Comparison of ENCODE assay signal across 14 cellular contexts in the genomic region with DNA sequence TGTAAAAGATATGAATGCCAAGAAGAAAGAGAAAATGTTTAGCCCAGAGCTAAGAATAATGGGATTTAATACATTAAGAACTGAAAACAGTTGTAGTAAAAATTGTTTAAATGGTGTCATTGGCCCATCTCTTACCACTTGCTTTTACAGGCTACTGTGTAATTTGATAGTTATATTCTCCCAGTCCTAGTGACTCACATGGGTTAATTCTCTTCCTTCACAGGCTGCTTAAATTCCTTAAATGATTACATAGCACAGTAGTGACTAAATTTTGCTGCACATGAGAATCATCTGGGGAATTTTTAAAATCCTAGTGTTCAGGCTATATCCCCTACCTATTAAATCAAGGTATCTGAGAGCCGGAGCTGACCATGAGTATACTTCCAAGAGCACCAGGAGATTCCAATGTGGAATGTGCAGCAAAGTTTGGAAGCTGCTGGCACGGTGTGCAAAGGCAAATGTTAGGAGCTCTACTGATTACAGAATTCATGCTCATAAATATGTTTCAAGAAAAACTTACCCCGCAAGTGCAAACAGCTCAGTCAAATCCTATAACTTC. TPM values are rescaled to one million over a fixed set of nuclear protein-coding genes. Genes with fewer than 3 reads are reported as not detected.
A peak's percentile ranks its signal among the peaks of the same experiment; 100 is the strongest.
DNase-seq lines count a peak whose midpoint lies in the region; ATAC-seq and TF ChIP-seq lines count a peak whose summit lies in the region.
"Had no signal": no experiment of that assay in that cellular context is flagged by ENCODE, and none has a peak within 500 bp of the region (broad histone marks: within the 10 kb centered on the region; RNA-seq: fewer than 3 reads in every experiment).

No MANE protein-coding gene starts in this region.

- no peaks in the 10 kb centered on the region for H3K27me3 ChIP-seq in breast epithelium
- H3K27me3 ChIP-seq in CD4-positive, alpha-beta T cell (ENCODE audit: control insufficient read depth, insufficient read depth, low read length), result no peaks in the 10 kb centered on the region
- H3K27me3 ChIP-seq: right lobe of liver had no signal

- H3K36me3 ChIP-seq in breast epithelium, result no peaks in the 10 kb centered on the region
- H3K36me3 ChIP-seq: right lobe of liver had no signal

- ATAC-seq in SK-N-SH treated with all-trans-retinoic acid at 6 μM for 48 hours, result peak; percentile 95
- ATAC-seq in CD4-positive, alpha-beta T cell (ENCODE audit: poor library complexity), result no peak
- ATAC-seq in effector memory CD8-positive, alpha-beta T cell (replicated peaks), result no peak
- no peak for ATAC-seq in GM21381 (IDR thresholded peaks at IDR 0.05; ENCODE audit: unreplicated experiment)
- ATAC-seq: right lobe of liver had no signal

- CTCF ChIA-PET in MCF 10A (lab: Yijun Ruan, JAX), result interaction anchor here (0.8 kb wide), 1 partner anchor 285 kb away, joined by 3 read pairs; no protein-coding TSS in a partner anchor
- CTCF ChIA-PET in CD4-positive, alpha-beta T cell (lab: Charles Lee), result interaction anchor here (1.1 kb wide), 1 partner anchor 90 kb away, joined by 3 read pairs; no protein-coding TSS in a partner anchor

- peak; percentile 30 for DNase-seq in MCF 10A (ENCODE audit: unreplicated experiment)
- DNase-seq in breast epithelium (ENCODE audit: low spot score in 2 of 2), result no peak
- DNase-seq in fibroblast of the conjunctiva (ENCODE audit: low read depth), result peak; percentile 8
- no peak for DNase-seq in CD4-positive, alpha-beta T cell
- no peak for DNase-seq in cardiac septum (ENCODE audit: low spot score)
- DNase-seq in effector memory CD8-positive, alpha-beta T cell, result no peak
- DNase-seq: NCI-H1092, NCI-H526, right lobe of liver, SHP77 treated with DMSO at 0.1 percent for 48 hours had no signal

- H3K27ac Mint-ChIP-seq in MCF 10A (ENCODE audit: low read depth, unreplicated experiment), result no peak overlapping the region
- no peak overlapping the region for H3K27ac Mint-ChIP-seq in CD4-positive, alpha-beta T cell
- no peak overlapping the region for H3K27ac Mint-ChIP-seq in effector memory CD8-positive, alpha-beta T cell
- H3K27ac Mint-ChIP-seq: B cell had no signal

- H3K4me1 ChIP-seq in breast epithelium, result no peaks in the 10 kb centered on the region
- H3K4me1 ChIP-seq: right lobe of liver had no signal

- TF ChIP-seq CTCF in MCF 10A (IDR thresholded peaks at IDR 0.05; ENCODE audit: unreplicated experiment) (no peak), breast epithelium (IDR thresholded peaks at IDR 0.05) (no peak)
- no peak for TF ChIP-seq CTCF in CD4-positive, alpha-beta T cell (IDR thresholded peaks at IDR 0.05)

- BruUV-seq in MCF 10A (replicated peaks; lab: Mats Ljungman, UMichigan), result no TSS peak

- H3K36me3 Mint-ChIP-seq in MCF 10A (ENCODE audit: insufficient read depth, unreplicated experiment), result no peaks in the 10 kb centered on the region
- H3K36me3 Mint-ChIP-seq in CD4-positive, alpha-beta T cell (ENCODE audit: low read depth), result no peaks in the 10 kb centered on the region
- peaks cover 2% of the 10 kb centered on the region for H3K36me3 Mint-ChIP-seq in effector memory CD8-positive, alpha-beta T cell (ENCODE audit: insufficient read depth)

- peaks cover 24% of the 10 kb centered on the region for H3K27me3 Mint-ChIP-seq in MCF 10A (ENCODE audit: insufficient read depth, unreplicated experiment)
- peaks cover 5% of the 10 kb centered on the region for H3K27me3 Mint-ChIP-seq in CD4-positive, alpha-beta T cell
- H3K27me3 Mint-ChIP-seq in effector memory CD8-positive, alpha-beta T cell, result peaks cover 18 to 20% of the 10 kb centered on the region in 2 donors

- intact Hi-C loops in MCF 10A (cut with micrococcal nuclease) (no loop called here), breast epithelium (cut with DNase I; ENCODE audit: low total_unique reads) (no loop called here), cardiac septum (cut with DNase I) (no loop called here)
- intact Hi-C loops in CD4-positive, alpha-beta T cell (cut with DNase I, micrococcal nuclease), result no loop called here

- no peak overlapping the region for H3K27ac ChIP-seq in breast epithelium
- H3K27ac ChIP-seq in CD4-positive, alpha-beta T cell (ENCODE audit: low read depth, low read length), result no peak overlapping the region
- H3K27ac ChIP-seq: right lobe of liver, VCaP had no signal

- H3K4me3 ChIP-seq in breast epithelium, result no peak overlapping the region
- H3K4me3 ChIP-seq: right lobe of liver had no signal

- no peaks in the 10 kb centered on the region for H3K9me3 Mint-ChIP-seq in MCF 10A (ENCODE audit: unreplicated experiment)
- no peaks in the 10 kb centered on the region for H3K9me3 Mint-ChIP-seq in CD4-positive, alpha-beta T cell
- H3K9me3 Mint-ChIP-seq in effector memory CD8-positive, alpha-beta T cell, result no peaks in the 10 kb centered on the region

- H3K4me3 Mint-ChIP-seq in MCF 10A (ENCODE audit: unreplicated experiment), result no peak overlapping the region
- no peak overlapping the region for H3K4me3 Mint-ChIP-seq in CD4-positive, alpha-beta T cell
- no peak overlapping the region for H3K4me3 Mint-ChIP-seq in effector memory CD8-positive, alpha-beta T cell
- H3K4me3 Mint-ChIP-seq: B cell had no signal

- no peak for TF ChIP-seq POLR2A in breast epithelium (IDR thresholded peaks at IDR 0.05)

- H3K9me3 ChIP-seq in breast epithelium, result no peaks in the 10 kb centered on the region
- no peaks in the 10 kb centered on the region for H3K9me3 ChIP-seq in CD4-positive, alpha-beta T cell (ENCODE audit: control insufficient read depth, low read length)
- H3K9me3 ChIP-seq: right lobe of liver had no signal

- POLR2A ChIA-PET in MCF 10A (lab: Yijun Ruan, JAX), result interaction anchor here (0.6 to 1.4 kb wide), 2 partner anchors 9 to 45 kb away, joined by 3 to 4 read pairs; partner anchors contain the start of gene ZNF800
- POLR2A ChIA-PET in CD4-positive, alpha-beta T cell (lab: Charles Lee), result interaction anchor here (1.1 kb wide), 1 partner anchor 13 kb away, joined by 3 read pairs; no protein-coding TSS in a partner anchor

- H3K4me1 Mint-ChIP-seq in MCF 10A (ENCODE audit: insufficient read depth, unreplicated experiment), result peaks cover 8% of the 10 kb centered on the region
- H3K4me1 Mint-ChIP-seq in CD4-positive, alpha-beta T cell (ENCODE audit: low read depth), result no peaks in the 10 kb centered on the region
- no peaks in the 10 kb centered on the region for H3K4me1 Mint-ChIP-seq in effector memory CD8-positive, alpha-beta T cell (ENCODE audit: low read depth in 2 of 2)
- H3K4me1 Mint-ChIP-seq: B cell had no signal

TF ChIP-seq in SK-N-SH treated with all-trans-retinoic acid at 6 μM for 48 hours, 23 proteins besides CTCF, POLR2A, EP300 and RAD21 (continues in another document):
- TF ChIP-seq, protein P1, sequence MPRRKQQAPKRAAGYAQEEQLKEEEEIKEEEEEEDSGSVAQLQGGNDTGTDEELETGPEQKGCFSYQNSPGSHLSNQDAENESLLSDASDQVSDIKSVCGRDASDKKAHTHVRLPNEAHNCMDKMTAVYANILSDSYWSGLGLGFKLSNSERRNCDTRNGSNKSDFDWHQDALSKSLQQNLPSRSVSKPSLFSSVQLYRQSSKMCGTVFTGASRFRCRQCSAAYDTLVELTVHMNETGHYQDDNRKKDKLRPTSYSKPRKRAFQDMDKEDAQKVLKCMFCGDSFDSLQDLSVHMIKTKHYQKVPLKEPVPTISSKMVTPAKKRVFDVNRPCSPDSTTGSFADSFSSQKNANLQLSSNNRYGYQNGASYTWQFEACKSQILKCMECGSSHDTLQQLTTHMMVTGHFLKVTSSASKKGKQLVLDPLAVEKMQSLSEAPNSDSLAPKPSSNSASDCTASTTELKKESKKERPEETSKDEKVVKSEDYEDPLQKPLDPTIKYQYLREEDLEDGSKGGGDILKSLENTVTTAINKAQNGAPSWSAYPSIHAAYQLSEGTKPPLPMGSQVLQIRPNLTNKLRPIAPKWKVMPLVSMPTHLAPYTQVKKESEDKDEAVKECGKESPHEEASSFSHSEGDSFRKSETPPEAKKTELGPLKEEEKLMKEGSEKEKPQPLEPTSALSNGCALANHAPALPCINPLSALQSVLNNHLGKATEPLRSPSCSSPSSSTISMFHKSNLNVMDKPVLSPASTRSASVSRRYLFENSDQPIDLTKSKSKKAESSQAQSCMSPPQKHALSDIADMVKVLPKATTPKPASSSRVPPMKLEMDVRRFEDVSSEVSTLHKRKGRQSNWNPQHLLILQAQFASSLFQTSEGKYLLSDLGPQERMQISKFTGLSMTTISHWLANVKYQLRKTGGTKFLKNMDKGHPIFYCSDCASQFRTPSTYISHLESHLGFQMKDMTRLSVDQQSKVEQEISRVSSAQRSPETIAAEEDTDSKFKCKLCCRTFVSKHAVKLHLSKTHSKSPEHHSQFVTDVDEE (CRISPR knock-in tag; IDR thresholded peaks at IDR 0.05), result no peak
- TF ChIP-seq ESRRG (CRISPR knock-in tag; IDR thresholded peaks at IDR 0.05) (no peak), CSDC2 (CRISPR knock-in tag; IDR thresholded peaks at IDR 0.05) (no peak), PPARA (CRISPR knock-in tag; IDR thresholded peaks at IDR 0.05; ENCODE audit: borderline replicate concordance) (no peak), ZNF8 (CRISPR knock-in tag; IDR thresholded peaks at IDR 0.05) (no peak), BACH2 (CRISPR knock-in tag; IDR thresholded peaks at IDR 0.05; ENCODE audit: borderline replicate concordance) (no peak), TCF4 (CRISPR knock-in tag; IDR thresholded peaks at IDR 0.05; ENCODE audit: borderline replicate concordance) (no peak), OSR1 (CRISPR knock-in tag; IDR thresholded peaks at IDR 0.05) (no peak), CREB5 (CRISPR knock-in tag; IDR thresholded peaks at IDR 0.05; ENCODE audit: low read depth) (no peak), TOX (CRISPR knock-in tag; IDR thresholded peaks at IDR 0.05; ENCODE audit: borderline replicate concordance) (no peak), ZC3H10 (CRISPR knock-in tag; IDR thresholded peaks at IDR 0.05) (no peak), ZFP30 (CRISPR knock-in tag; IDR thresholded peaks at IDR 0.05) (no peak), ZNF70 (CRISPR knock-in tag; IDR thresholded peaks at IDR 0.05) (no peak), ARNTL (CRISPR knock-in tag; IDR thresholded peaks at IDR 0.05; ENCODE audit: borderline replicate concordance, low read depth) (no peak), ZFP3 (CRISPR knock-in tag; IDR thresholded peaks at IDR 0.05) (no peak), RARB (CRISPR knock-in tag; IDR thresholded peaks at IDR 0.05) (no peak)

RNA-seq across cellular contexts. Expression of gene ZNF800, which starts 45.3 kb away (rescaled TPM):
- 51.7 and 55.1 TPM in 2 replicates for total RNA-seq in MCF 10A (2022)
- 10 to 100 TPM; 29.5 to 51.1 (median 31.0) TPM for total RNA-seq in breast epithelium
- total RNA-seq in CD4-positive, alpha-beta T cell, result 10 to 100 TPM; 73.9 to 78.9 TPM
- 26.3 TPM for total RNA-seq in cardiac septum

Comparison
In these comparisons a context has a peak if more than half of its experiments do, and no peak if none do; other contexts are left out.
1. DNase-seq: peak in MCF 10A (single experiment) and fibroblast of the conjunctiva (single experiment); none in breast epithelium (0 of 2), CD4-positive, alpha-beta T cell (0 of 10), cardiac septum (single experiment) and effector memory CD8-positive, alpha-beta T cell (0 of 3).